In the genomic region with DNA sequence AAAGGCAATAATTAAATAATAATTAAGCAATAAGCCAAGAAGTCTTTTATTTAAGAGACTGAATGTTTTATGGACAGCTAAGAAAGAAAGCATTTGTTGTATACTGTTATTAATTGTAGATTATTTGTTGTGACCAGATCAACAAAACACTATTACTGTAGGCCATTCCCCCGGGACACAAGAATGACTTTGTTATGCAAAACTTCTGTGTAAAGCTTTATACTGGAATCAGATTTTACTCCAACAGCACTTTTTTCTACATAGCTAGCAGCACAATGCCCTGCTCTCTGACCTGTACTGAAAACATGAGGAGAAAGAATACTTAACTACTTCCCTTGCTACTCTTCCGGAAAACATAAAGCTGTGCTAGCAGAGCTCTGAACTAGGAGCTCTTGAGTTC, we compare ENCODE assay signal across 20 cellular contexts.
"Had no signal": no experiment of that assay in that cellular context is flagged by ENCODE, and none has a peak within 500 bp of the region (broad histone marks: within the 10 kb centered on the region; RNA-seq: fewer than 3 reads in every experiment).

No MANE protein-coding gene starts in this region.

- FAIRE-seq: RCC 7860 had no signal

- H3K36me3 ChIP-seq: SJSA1 had no signal

- H3K4me1 ChIP-seq: SJSA1 had no signal

- H3K4me3 ChIP-seq: SJSA1, SK-N-MC had no signal

- DNase-seq: KBM-7, MV-4-11, NCI-H1048, NCI-H1105, NCI-H1417 treated with DMSO at 0.1 percent for 48 hours, NCI-H146, NCI-H1694 treated with DMSO at 0.1 percent for 48 hours, NCI-H1930, NCI-H2081, NCI-H2107, NCI-H2227 treated with DMSO at 0.1 percent for 48 hours, NCI-H524 treated with DMSO at 0.1 percent for 48 hours, NCI-H69, NCI-H774, Right ventricle myocardium superior, RPMI8226, SIG-M5 had no signal

- H3K9me3 ChIP-seq: SJSA1 had no signal

- H3K27ac ChIP-seq: SJSA1, SK-N-MC had no signal
